11 cellular contexts compared by ENCODE assay signal in the genomic region with DNA sequence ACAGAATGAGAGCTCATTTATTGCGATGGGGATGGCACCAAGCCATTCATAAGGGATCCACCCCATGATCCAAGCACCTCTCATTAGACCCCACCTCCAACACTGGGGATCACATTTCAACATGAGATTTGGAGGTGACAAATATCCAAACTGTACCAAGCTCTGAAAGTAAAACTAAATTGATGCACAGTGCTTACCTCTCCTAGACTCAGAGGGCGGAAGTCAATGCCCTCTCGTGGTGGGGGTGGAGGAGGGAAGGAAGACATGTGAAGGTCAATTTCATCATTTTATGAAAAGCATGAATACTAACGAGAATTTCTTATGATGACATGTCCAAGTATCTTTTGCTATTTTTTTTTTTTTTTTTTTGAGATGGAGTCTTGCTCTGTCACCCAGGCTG.
DNase-seq lines count a peak whose midpoint lies in the region; ATAC-seq and TF ChIP-seq lines count a peak whose summit lies in the region.
"Had no signal": no experiment of that assay in that cellular context is flagged by ENCODE, and none has a peak within 500 bp of the region (broad histone marks: within the 10 kb centered on the region; RNA-seq: fewer than 3 reads in every experiment).

No MANE protein-coding gene starts in this region.

- no peaks in the 10 kb centered on the region for H3K36me3 Mint-ChIP-seq in activated T-helper 2 cell treated with anti-CD3 and anti-CD28 coated beads, Interferon-gamma antibody, Interleukin-2, Interleukin-4, amounts not matched to agents 10 μg/mL and 5 μg/mL and 100 μg/mL, durations not matched to agents 14 hours and 24 hours and 36 hours (ENCODE audit: low read depth)
- no peaks in the 10 kb centered on the region for H3K36me3 Mint-ChIP-seq in CD14-positive monocyte
- H3K36me3 Mint-ChIP-seq: CD8-positive, alpha-beta memory T cell had no signal

- H3F3A ChIP-seq in smooth muscle cell (ENCODE audit: low read depth) (no peaks in the 10 kb centered on the region), GM23248 (ENCODE audit: insufficient read depth) (peaks cover 12% of the 10 kb centered on the region; the same call in 1 of the 2 replicates)

- H3K27ac ChIP-seq in smooth muscle cell (ENCODE audit: low read depth) (no peak overlapping the region), GM23248 (no peak overlapping the region)

- H3K9ac ChIP-seq in smooth muscle cell (ENCODE audit: low read depth) (no peak overlapping the region), GM23248 (no peak overlapping the region)

- ATAC-seq in GM18858 (IDR thresholded peaks at IDR 0.05; ENCODE audit: unreplicated experiment) (peak; percentile 71), HG03103 (IDR thresholded peaks at IDR 0.05; ENCODE audit: low read depth, unreplicated experiment) (peak; percentile 62)

- intact Hi-C loops in activated T-helper 2 cell treated with anti-CD3 and anti-CD28 coated beads, Interferon-gamma antibody, Interleukin-2, Interleukin-4, amounts not matched to agents 10 μg/mL and 5 μg/mL and 100 μg/mL, durations not matched to agents 14 hours and 24 hours and 36 hours (cut with micrococcal nuclease) = loop anchor here (1.0 to 5.0 kb wide), 4 partner anchors 35 to 239 kb away; partner anchors contain the start of gene GALNT2
- intact Hi-C loops in CD14-positive monocyte (cut with micrococcal nuclease) = no loop called here

- no peaks in the 10 kb centered on the region for H3K4me1 ChIP-seq in smooth muscle cell (ENCODE audit: low read depth)
- H3K4me1 ChIP-seq in GM23248 (ENCODE audit: insufficient read depth) = peaks cover 13% of the 10 kb centered on the region

- H3K4me3 Mint-ChIP-seq in activated T-helper 2 cell treated with anti-CD3 and anti-CD28 coated beads, Interferon-gamma antibody, Interleukin-2, Interleukin-4, amounts not matched to agents 10 μg/mL and 5 μg/mL and 100 μg/mL, durations not matched to agents 14 hours and 24 hours and 36 hours (ENCODE audit: low read depth) = no peak overlapping the region
- H3K4me3 Mint-ChIP-seq in CD14-positive monocyte = no peak overlapping the region

- H4K20me1 ChIP-seq in smooth muscle cell (ENCODE audit: low read depth) (no peaks in the 10 kb centered on the region), GM23248 (ENCODE audit: insufficient read depth) (no peaks in the 10 kb centered on the region)

- H3K36me3 ChIP-seq in smooth muscle cell (ENCODE audit: low read depth) = no peaks in the 10 kb centered on the region
- no peaks in the 10 kb centered on the region for H3K36me3 ChIP-seq in GM23248 (ENCODE audit: low read depth)

- H3K4me2 ChIP-seq in smooth muscle cell = no peak overlapping the region
- H3K4me2 ChIP-seq in GM23248 (ENCODE audit: unreplicated experiment) = no peak overlapping the region

- H3K79me2 ChIP-seq in smooth muscle cell (ENCODE audit: low read depth) (no peaks in the 10 kb centered on the region), GM23248 (ENCODE audit: insufficient read depth) (no peaks in the 10 kb centered on the region)

- no peak for TF ChIP-seq CTCF in smooth muscle cell (IDR thresholded peaks at IDR 0.05; ENCODE audit: borderline replicate concordance, insufficient read depth, poor library complexity, severe bottlenecking)
- TF ChIP-seq CTCF in CD14-positive monocyte (IDR thresholded peaks at IDR 0.05) = no peak

- 91% methylated on average over 4 of the region's 4 CpGs for WGBS in smooth muscle cell (ENCODE audit: low lambda C conversion rate)
- WGBS in GM23248 (ENCODE audit: low coverage in 1 of 2, low lambda C conversion rate in 2 of 2, missing lambda C conversion rate in 2 of 2), 2 experiments = 67 to 70% methylated on average over 4 of the region's 4 CpGs

- H3K4me3 ChIP-seq in smooth muscle cell (no peak overlapping the region), GM23248 (no peak overlapping the region)

- H2AFZ ChIP-seq in smooth muscle cell (ENCODE audit: low read depth) (no peak overlapping the region), GM23248 (no peak overlapping the region)

- H3K9me3 ChIP-seq in smooth muscle cell (replicated peaks; ENCODE audit: low read depth) (no peaks in the 10 kb centered on the region), GM23248 (ENCODE audit: low read depth) (no peaks in the 10 kb centered on the region)

- DNase-seq in CD1c-positive myeloid dendritic cell (ENCODE audit: extremely low spot score) (peak; percentile 24), smooth muscle cell (lab: John Stamatoyannopoulos, UW; ENCODE audit: unreplicated experiment) (no peak), CD14-positive monocyte (ENCODE audit: low spot score) (no peak), GM23248 (no peak), activated gamma-delta T cell (lab: John Stamatoyannopoulos, UW) (no peak)
- DNase-seq in activated T-helper 2 cell treated with anti-CD3 and anti-CD28 coated beads, Interferon-gamma antibody, Interleukin-2, Interleukin-4, amounts not matched to agents 10 μg/mL and 5 μg/mL and 100 μg/mL, durations not matched to agents 14 hours and 24 hours and 36 hours (ENCODE audit: low spot score) = no peak
- DNase-seq: CD8-positive, alpha-beta memory T cell; NCI-H1417 treated with DMSO at 0.1 percent for 48 hours; trophoblast cell had no signal

- no peaks in the 10 kb centered on the region for H3K9me2 ChIP-seq in GM23248 (ENCODE audit: insufficient read depth)

- H3K27me3 ChIP-seq in smooth muscle cell (ENCODE audit: low read depth) (no peaks in the 10 kb centered on the region), GM23248 (replicated peaks; ENCODE audit: insufficient read depth) (no peaks in the 10 kb centered on the region)

- in situ Hi-C loops in GM23248 (cut with MboI) = loop anchor here (25.0 kb wide), 1 partner anchor 644 kb away; no protein-coding TSS in a partner anchor

- peaks cover 25% of the 10 kb centered on the region for H3K4me1 Mint-ChIP-seq in activated T-helper 2 cell treated with anti-CD3 and anti-CD28 coated beads, Interferon-gamma antibody, Interleukin-2, Interleukin-4, amounts not matched to agents 10 μg/mL and 5 μg/mL and 100 μg/mL, durations not matched to agents 14 hours and 24 hours and 36 hours (ENCODE audit: low read depth)
- H3K4me1 Mint-ChIP-seq in CD14-positive monocyte = peaks cover 15% of the 10 kb centered on the region

- H3K27me3 Mint-ChIP-seq in activated T-helper 2 cell treated with anti-CD3 and anti-CD28 coated beads, Interferon-gamma antibody, Interleukin-2, Interleukin-4, amounts not matched to agents 10 μg/mL and 5 μg/mL and 100 μg/mL, durations not matched to agents 14 hours and 24 hours and 36 hours (ENCODE audit: low read depth) = no peaks in the 10 kb centered on the region
- peaks cover 3 to 8% (median 5%) of the 10 kb centered on the region in 3 donors for H3K27me3 Mint-ChIP-seq in CD14-positive monocyte (ENCODE audit: low read depth in 3 of 3)

- no peaks in the 10 kb centered on the region for H3K9me3 Mint-ChIP-seq in activated T-helper 2 cell treated with anti-CD3 and anti-CD28 coated beads, Interferon-gamma antibody, Interleukin-2, Interleukin-4, amounts not matched to agents 10 μg/mL and 5 μg/mL and 100 μg/mL, durations not matched to agents 14 hours and 24 hours and 36 hours
- H3K9me3 Mint-ChIP-seq in CD14-positive monocyte = no peaks in the 10 kb centered on the region
- H3K9me3 Mint-ChIP-seq: CD8-positive, alpha-beta memory T cell had no signal

- H3K27ac Mint-ChIP-seq in activated T-helper 2 cell treated with anti-CD3 and anti-CD28 coated beads, Interferon-gamma antibody, Interleukin-2, Interleukin-4, amounts not matched to agents 10 μg/mL and 5 μg/mL and 100 μg/mL, durations not matched to agents 14 hours and 24 hours and 36 hours = peak overlapping the region; percentile 27
- no peak overlapping the region for H3K27ac Mint-ChIP-seq in CD14-positive monocyte
